Comparison of ENCODE assay signal across 9 cellular contexts in genomic region chr13:29716493-29716892, GRCh38.
"Had no signal": no experiment of that assay in that cellular context is flagged by ENCODE, and none has a peak within 500 bp of the region (broad histone marks: within the 10 kb centered on the region; RNA-seq: fewer than 3 reads in every experiment).

No MANE protein-coding gene starts in this region.

- H3K9me3 ChIP-seq: HAP-1 had no signal

- H3K36me3 ChIP-seq: HAP-1 had no signal

- H3K9me3 Mint-ChIP-seq: HFFc6 had no signal

- DNase-seq: GM23248, GOT3, H7, HFFc6, IMR-90, KG1 had no signal

- H3K4me3 ChIP-seq: GM23248, HAP-1, K562 had no signal

- ATAC-seq: HCT116, K562 had no signal

- H3K4me1 ChIP-seq: HAP-1 had no signal

- H3K27ac Mint-ChIP-seq: HFFc6 had no signal

- H3K27ac ChIP-seq: GM23248 had no signal

- H3K4me3 Mint-ChIP-seq: HFFc6 had no signal
